14 cellular contexts compared by ENCODE assay signal in the genomic region with DNA sequence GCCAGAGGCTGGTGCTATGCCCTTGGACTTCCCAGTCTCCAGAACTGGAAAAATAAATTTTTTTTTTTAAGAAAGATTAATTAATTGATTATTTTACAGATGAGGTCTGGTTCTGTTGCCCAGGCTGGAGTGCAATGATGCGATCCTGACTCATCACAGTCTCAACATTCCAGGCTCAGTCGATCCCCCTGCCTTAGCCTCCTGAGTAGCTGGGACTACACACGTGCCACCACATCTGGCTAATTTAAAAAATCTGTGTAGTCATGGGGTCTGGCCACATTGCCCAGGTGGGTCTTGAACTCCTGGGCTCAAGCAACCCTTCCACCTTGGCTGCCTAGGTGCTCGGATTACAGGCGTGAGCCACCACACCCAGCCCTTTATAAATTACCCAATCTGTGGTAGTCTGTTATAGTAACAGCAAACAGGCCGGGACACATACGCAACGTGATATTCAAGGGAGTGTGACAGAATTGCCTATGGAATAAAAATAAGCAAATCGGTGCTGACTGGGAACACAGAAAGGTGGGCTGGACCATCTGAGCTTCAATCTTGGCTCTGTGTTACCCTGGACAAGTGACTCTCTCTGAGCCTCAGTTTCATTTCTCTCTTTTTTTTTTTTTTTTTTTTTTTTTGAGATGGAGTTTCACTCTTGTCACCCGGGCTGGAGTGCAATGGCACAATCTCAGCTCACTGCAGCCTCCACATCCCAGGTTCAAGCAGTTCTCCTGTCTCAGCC. TPM values are rescaled to one million over a fixed set of nuclear protein-coding genes. Genes with fewer than 3 reads are reported as not detected.
DNase-seq lines count a peak whose midpoint lies in the region; ATAC-seq, FAIRE-seq and TF ChIP-seq lines count a peak whose summit lies in the region.
"Had no signal": no experiment of that assay in that cellular context is flagged by ENCODE, and none has a peak within 500 bp of the region (broad histone marks: within the 10 kb centered on the region; RNA-seq: fewer than 3 reads in every experiment).

No MANE protein-coding gene starts in this region.

- intact Hi-C loops in HepG2 (cut with micrococcal nuclease; ENCODE audit: unreplicated experiment) (no loop called here), right lobe of liver (cut with DNase I) (no loop called here), Panc1 (cut with micrococcal nuclease; ENCODE audit: unreplicated experiment) (no loop called here), sigmoid colon (cut with DNase I) (no loop called here)
- intact Hi-C loops in activated CD8-positive, alpha-beta T cell treated with anti-CD3 and anti-CD28 coated beads for 36 hours (cut with micrococcal nuclease) = no loop called here

- in situ Hi-C loops in HepG2 (cut with HindIII; ENCODE audit: extremely low pct_ligation_motif_present, low pct_unique_long_range_greater_than_20kb) (no loop called here), Panc1 (cut with HindIII; ENCODE audit: low pct_unique_long_range_greater_than_20kb, low sequenced_read_pairs) (no loop called here)

- H3K4me1 ChIP-seq in HepG2 (ENCODE audit: insufficient read depth, low read length) (no peaks in the 10 kb centered on the region), right lobe of liver (no peaks in the 10 kb centered on the region), Panc1 (ENCODE audit: control insufficient read depth, insufficient read depth, low read length) (peaks cover 3% of the 10 kb centered on the region; the same call in 1 of the 2 replicates), sigmoid colon (no peaks in the 10 kb centered on the region)

- no peaks in the 10 kb centered on the region for H3K36me3 ChIP-seq in HepG2 (replicated peaks in 1 of 2; ENCODE audit: control insufficient read depth in 1 of 2, insufficient read depth in 2 of 2, low read length in 2 of 2)
- H3K36me3 ChIP-seq in right lobe of liver = no peaks in the 10 kb centered on the region
- no peaks in the 10 kb centered on the region for H3K36me3 ChIP-seq in Panc1 (ENCODE audit: control insufficient read depth, insufficient read depth, low read length)
- no peaks in the 10 kb centered on the region for H3K36me3 ChIP-seq in sigmoid colon

- no peaks in the 10 kb centered on the region for H3K9me3 ChIP-seq in HepG2 (ENCODE audit: low read length)
- H3K9me3 ChIP-seq in right lobe of liver = no peaks in the 10 kb centered on the region
- no peaks in the 10 kb centered on the region for H3K9me3 ChIP-seq in Panc1 (ENCODE audit: control insufficient read depth, insufficient read depth, low read depth, low read length)
- no peaks in the 10 kb centered on the region for H3K9me3 ChIP-seq in sigmoid colon

- no peak overlapping the region for H3K27ac Mint-ChIP-seq in activated CD8-positive, alpha-beta T cell treated with anti-CD3 and anti-CD28 coated beads for 36 hours
- H3K27ac Mint-ChIP-seq: activated T-helper 2 cell treated with anti-CD3 and anti-CD28 coated beads, Interferon-gamma antibody, Interleukin-2, Interleukin-4, amounts not matched to agents 10 μg/mL and 5 μg/mL and 100 μg/mL, durations not matched to agents 14 hours and 24 hours and 36 hours had no signal

- no peak for TF ChIP-seq POLR2A in HepG2 (IDR thresholded peaks at IDR 0.05; ENCODE audit: insufficient read depth in 1 of 2, low read depth in 2 of 2, low read length in 2 of 2)
- TF ChIP-seq POLR2A in right lobe of liver (IDR thresholded peaks at IDR 0.05) = no peak
- no peak for TF ChIP-seq POLR2A in GM12892 (IDR thresholded peaks at IDR 0.05; ENCODE audit: low read depth, low read length)
- TF ChIP-seq POLR2A in sigmoid colon (IDR thresholded peaks at IDR 0.05) = no peak

- no peak overlapping the region for H3K9ac ChIP-seq in HepG2 (ENCODE audit: insufficient read depth, low read depth, low read length)
- H3K9ac ChIP-seq: parathyroid adenoma had no signal

- H3K36me3 Mint-ChIP-seq in activated CD8-positive, alpha-beta T cell treated with anti-CD3 and anti-CD28 coated beads for 36 hours (ENCODE audit: low read depth) = no peaks in the 10 kb centered on the region

- 39% methylated on average over 10 of the region's 10 CpGs for WGBS in HepG2 (ENCODE audit: low lambda C conversion rate)
- WGBS in right lobe of liver (ENCODE audit: insufficient coverage, low coverage, low lambda C conversion rate, missing lambda C conversion rate) = 90% methylated on average over 9 of the region's 10 CpGs
- WGBS in sigmoid colon, 2 donors = 79 to 88% methylated on average over 10 of the region's 10 CpGs

- ATAC-seq in HepG2 = no peak
- ATAC-seq in right lobe of liver = no peak
- peak; percentile 62; the same call in 1 of the 2 replicates for ATAC-seq in Panc1
- peak; percentile 62 for ATAC-seq in esophagus mucosa
- no peak for ATAC-seq in activated CD8-positive, alpha-beta T cell treated with anti-CD3 and anti-CD28 coated beads for 36 hours

- H4K20me1 ChIP-seq in HepG2 (ENCODE audit: insufficient read depth, low read length) = no peaks in the 10 kb centered on the region

- no peak overlapping the region for H3K27ac ChIP-seq in HepG2 (ENCODE audit: extremely low read length, insufficient read depth, low read length)
- H3K27ac ChIP-seq in right lobe of liver = no peak overlapping the region
- no peak overlapping the region for H3K27ac ChIP-seq in Panc1 (ENCODE audit: low read length)
- no peak overlapping the region for H3K27ac ChIP-seq in sigmoid colon
- H3K27ac ChIP-seq: parathyroid adenoma had no signal

- H3K79me2 ChIP-seq in HepG2 (ENCODE audit: insufficient read depth, low read length) = no peaks in the 10 kb centered on the region
- H3K79me2 ChIP-seq: parathyroid adenoma had no signal

- TF ChIP-seq EP300 in HepG2 (IDR thresholded peaks at IDR 0.05; ENCODE audit: low read depth in 2 of 2, low read length in 2 of 2) (no peak), HepG2 (CRISPR knock-in tag; IDR thresholded peaks at IDR 0.05; ENCODE audit: borderline replicate concordance) (no peak), sigmoid colon (IDR thresholded peaks at IDR 0.05) (no peak)

- H3K4me1 Mint-ChIP-seq in activated CD8-positive, alpha-beta T cell treated with anti-CD3 and anti-CD28 coated beads for 36 hours (ENCODE audit: low read depth) = no peaks in the 10 kb centered on the region

- H3K4me3 ChIP-seq in HepG2 (replicated peaks in 1 of 3; ENCODE audit: insufficient read depth in 1 of 3, low read depth in 2 of 3, low read length in 3 of 3) = no peak overlapping the region
- H3K4me3 ChIP-seq in right lobe of liver = no peak overlapping the region
- H3K4me3 ChIP-seq in Panc1 (ENCODE audit: low read depth in 2 of 2, low read length in 2 of 2) = no peak overlapping the region
- no peak overlapping the region for H3K4me3 ChIP-seq in sigmoid colon

- POLR2A ChIA-PET in HepG2 (lab: Yijun Ruan, JAX) (no interaction called here), Panc1 (lab: Charles Lee) (interaction anchor here (0.6 kb wide), 1 partner anchor 46 kb away, joined by 9 read pairs; no protein-coding TSS in a partner anchor)
- POLR2A ChIA-PET in activated CD8-positive, alpha-beta T cell treated with anti-CD3 and anti-CD28 coated beads for 36 hours (lab: Charles Lee) = interaction anchor here (1.3 kb wide), 1 partner anchor 10 kb away, joined by 5 read pairs; no protein-coding TSS in a partner anchor

- H3K27me3 Mint-ChIP-seq in activated CD8-positive, alpha-beta T cell treated with anti-CD3 and anti-CD28 coated beads for 36 hours = no peaks in the 10 kb centered on the region

- DNase-seq in HepG2 (ENCODE audit: low spot score) (no peak), right lobe of liver (no peak), Panc1 (ENCODE audit: low read depth, low spot score) (no peak), GM12892 (ENCODE audit: insufficient read length) (no peak), sigmoid colon (no peak)
- DNase-seq in stimulated activated CD4-positive, alpha-beta T cell treated with anti-CD3 and anti-CD28 coated beads, Interleukin-4, amount 100 ng/mL, for 1 hour = no peak
- DNase-seq in activated CD8-positive, alpha-beta T cell treated with anti-CD3 and anti-CD28 coated beads for 36 hours = no peak
- DNase-seq: ACHN; activated CD4-positive, alpha-beta T cell treated with anti-CD3 and anti-CD28 coated beads, Interleukin-2, amount 50 U/mL, for 48 hours; NCI-H1694; stimulated activated CD4-positive, alpha-beta T cell treated with anti-CD3 and anti-CD28 coated beads, Interleukin-15, amount 100 ng/mL, for 24 hours had no signal

- H3K4me3 Mint-ChIP-seq in activated CD8-positive, alpha-beta T cell treated with anti-CD3 and anti-CD28 coated beads for 36 hours = no peak overlapping the region

- no peak for TF ChIP-seq CTCF in HepG2 (CRISPR knock-in tag; IDR thresholded peaks at IDR 0.05)
- no peak for TF ChIP-seq CTCF in right lobe of liver (IDR thresholded peaks at IDR 0.05)
- no peak for TF ChIP-seq CTCF in Panc1 (IDR thresholded peaks at IDR 0.05)
- TF ChIP-seq CTCF in activated CD8-positive, alpha-beta T cell treated with anti-CD3 and anti-CD28 coated beads for 36 hours (IDR thresholded peaks at IDR 0.05) = no peak
- no peak for TF ChIP-seq CTCF in sigmoid colon (IDR thresholded peaks at IDR 0.05)

- no peak for TF ChIP-seq RAD21 in HepG2 (CRISPR knock-in tag; IDR thresholded peaks at IDR 0.05)

- no peak for FAIRE-seq in HepG2 (lab: Jason Lieb, UNC)
- no peak for FAIRE-seq in GM12892 (lab: Jason Lieb, UNC)

- H2AFZ ChIP-seq in HepG2 (ENCODE audit: low read length) = no peak overlapping the region
- H2AFZ ChIP-seq: parathyroid adenoma had no signal

- no peaks in the 10 kb centered on the region for H3K9me3 Mint-ChIP-seq in activated CD8-positive, alpha-beta T cell treated with anti-CD3 and anti-CD28 coated beads for 36 hours
- H3K9me3 Mint-ChIP-seq: activated T-helper 2 cell treated with anti-CD3 and anti-CD28 coated beads, Interferon-gamma antibody, Interleukin-2, Interleukin-4, amounts not matched to agents 10 μg/mL and 5 μg/mL and 100 μg/mL, durations not matched to agents 14 hours and 24 hours and 36 hours had no signal

- no peak overlapping the region for H3K4me2 ChIP-seq in HepG2 (ENCODE audit: low read depth, low read length)

- H3K27me3 ChIP-seq in HepG2 (ENCODE audit: control insufficient read depth in 1 of 2, insufficient read depth in 2 of 2, low read length in 2 of 2) = peaks cover 0 to 3% of the 10 kb centered on the region in 2 experiments; a peak in 2 of 5 replicates
- no peaks in the 10 kb centered on the region for H3K27me3 ChIP-seq in right lobe of liver
- no peaks in the 10 kb centered on the region for H3K27me3 ChIP-seq in Panc1 (ENCODE audit: control insufficient read depth, insufficient read depth, low read length)
- no peaks in the 10 kb centered on the region for H3K27me3 ChIP-seq in sigmoid colon

- CTCF ChIA-PET in HepG2 (lab: Yijun Ruan, JAX; ENCODE audit: low intra/inter-chr PET ratio, low total read pairs) (no interaction called here), Panc1 (lab: Charles Lee) (no interaction called here)
- CTCF ChIA-PET in activated CD8-positive, alpha-beta T cell treated with anti-CD3 and anti-CD28 coated beads for 36 hours (lab: Charles Lee) = no interaction called here

- BruUV-seq in HepG2 (replicated peaks; lab: Mats Ljungman, UMichigan) (no TSS peak), Panc1 (replicated peaks; lab: Mats Ljungman, UMichigan) (no TSS peak)

RNA-seq across cellular contexts. Expression of gene PIN1, which starts 42.8 kb away (rescaled TPM):
- 67.3 and 72.0 TPM in 2 replicates for total RNA-seq in HepG2 (2016; rRNA removed; fragmentation: Illumina TruSeq; extraction: Trizol)
- 25.2 and 25.3 TPM in 2 replicates for total RNA-seq in HepG2 (2016; cell fraction: cytosol; rRNA removed; fragmentation: Illumina TruSeq; extraction: Trizol; ENCODE audit: low read depth)
- total RNA-seq in HepG2 (2016; cell fraction: insoluble cytoplasmic fraction; rRNA removed; fragmentation: Illumina TruSeq; extraction: Trizol) = 65.2 and 75.0 TPM in 2 replicates
- total RNA-seq in HepG2 (2016; cell fraction: membrane; rRNA removed; fragmentation: Illumina TruSeq; extraction: Trizol) = 37.0 and 38.0 TPM in 2 replicates
- total RNA-seq in HepG2 (2016; cell fraction: nucleus; rRNA removed; fragmentation: Illumina TruSeq; extraction: Trizol) = 27.3 and 31.0 TPM in 2 replicates
- 31.9 and 43.2 TPM in 2 replicates for polyA plus RNA-seq in HepG2 (2011; rRNA removed)
- 39.4 and 64.9 TPM in 2 replicates for polyA plus RNA-seq in HepG2 (2011; cell fraction: cytosol; rRNA removed)
- 44.7 and 53.7 TPM in 2 replicates for polyA plus RNA-seq in HepG2 (2011; cell fraction: nucleus; rRNA removed)
- 19.6 and 20.3 TPM in 2 replicates for polyA plus RNA-seq in HepG2 (2012)
- polyA plus RNA-seq in HepG2 (2016; cell fraction: cytosol; fragmentation: Illumina TruSeq; extraction: Trizol; ENCODE audit: low read depth) = 20.1 and 20.5 TPM in 2 replicates
- 61.0 and 62.9 TPM in 2 replicates for polyA plus RNA-seq in HepG2 (2016; cell fraction: insoluble cytoplasmic fraction; fragmentation: Illumina TruSeq; extraction: Trizol; ENCODE audit: low read depth)
- 30.3 TPM in 2 replicates for polyA plus RNA-seq in HepG2 (2016; cell fraction: membrane; fragmentation: Illumina TruSeq; extraction: Trizol; ENCODE audit: low read depth)
- polyA plus RNA-seq in HepG2 (2016; cell fraction: nucleus; fragmentation: Illumina TruSeq; extraction: Trizol; ENCODE audit: insufficient read depth, low read depth) = 55.0 and 61.1 TPM in 2 replicates
- 15.9 and 27.0 TPM in 2 replicates for polyA minus RNA-seq in HepG2 (2011; rRNA and poly(A)+ RNA removed; ENCODE audit: low replicate concordance)
- 10.9 and 16.1 TPM in 2 replicates for polyA minus RNA-seq in HepG2 (2011; cell fraction: cytosol; rRNA and poly(A)+ RNA removed)
- polyA minus RNA-seq in HepG2 (2011; cell fraction: nucleus; rRNA and poly(A)+ RNA removed) = 6.3 and 7.9 TPM in 2 replicates
- 10 to 100 TPM; 19.9 to 54.5 (median 24.8) TPM for total RNA-seq in right lobe of liver
- 102 TPM for total RNA-seq in Panc1 (2021; ENCODE audit: unreplicated experiment)
- 114 TPM for polyA plus RNA-seq in Panc1 (2012; ENCODE audit: insufficient read length)
- total RNA-seq in esophagus mucosa = 54.4 TPM
- total RNA-seq in activated CD8-positive, alpha-beta T cell treated with anti-CD3 and anti-CD28 coated beads for 36 hours = 10 to 100 TPM; 79.9 to 81.4 TPM
- 36.4 TPM for polyA plus RNA-seq in GM12892 (2012; ENCODE audit: missing spikeins)
- total RNA-seq in sigmoid colon = 100 to 1,000 TPM in 3 of 4 donors, 10 to 100 TPM in 1; 77.5 to 149 (median 142) TPM
- 100 to 1,000 TPM in 2 of 3 donors, 10 to 100 TPM in 1; 87.4 to 122 (median 117) TPM for polyA plus RNA-seq in sigmoid colon

RNA-seq across cellular contexts. Expression of gene UBL5, which starts 50.2 kb away (rescaled TPM):
- total RNA-seq in HepG2 (2016; rRNA removed; fragmentation: Illumina TruSeq; extraction: Trizol) = 373 and 382 TPM in 2 replicates
- 139 and 172 TPM in 2 replicates for total RNA-seq in HepG2 (2016; cell fraction: cytosol; rRNA removed; fragmentation: Illumina TruSeq; extraction: Trizol; ENCODE audit: low read depth)
- total RNA-seq in HepG2 (2016; cell fraction: insoluble cytoplasmic fraction; rRNA removed; fragmentation: Illumina TruSeq; extraction: Trizol) = 375 and 403 TPM in 2 replicates
- total RNA-seq in HepG2 (2016; cell fraction: membrane; rRNA removed; fragmentation: Illumina TruSeq; extraction: Trizol) = 186 and 246 TPM in 2 replicates
- total RNA-seq in HepG2 (2016; cell fraction: nucleus; rRNA removed; fragmentation: Illumina TruSeq; extraction: Trizol) = 155 and 174 TPM in 2 replicates
- polyA plus RNA-seq in HepG2 (2011; rRNA removed) = 427 and 487 TPM in 2 replicates
- 507 and 557 TPM in 2 replicates for polyA plus RNA-seq in HepG2 (2011; cell fraction: cytosol; rRNA removed)
- 178 and 205 TPM in 2 replicates for polyA plus RNA-seq in HepG2 (2011; cell fraction: nucleus; rRNA removed)
- 308 and 326 TPM in 2 replicates for polyA plus RNA-seq in HepG2 (2012)
- 140 and 221 TPM in 2 replicates for polyA plus RNA-seq in HepG2 (2016; cell fraction: cytosol; fragmentation: Illumina TruSeq; extraction: Trizol; ENCODE audit: low read depth)
- 360 and 409 TPM in 2 replicates for polyA plus RNA-seq in HepG2 (2016; cell fraction: insoluble cytoplasmic fraction; fragmentation: Illumina TruSeq; extraction: Trizol; ENCODE audit: low read depth)
- 156 and 243 TPM in 2 replicates for polyA plus RNA-seq in HepG2 (2016; cell fraction: membrane; fragmentation: Illumina TruSeq; extraction: Trizol; ENCODE audit: low read depth)
- 294 and 307 TPM in 2 replicates for polyA plus RNA-seq in HepG2 (2016; cell fraction: nucleus; fragmentation: Illumina TruSeq; extraction: Trizol; ENCODE audit: insufficient read depth, low read depth)
- 47.1 and 96.5 TPM in 2 replicates for polyA minus RNA-seq in HepG2 (2011; rRNA and poly(A)+ RNA removed; ENCODE audit: low replicate concordance)
- polyA minus RNA-seq in HepG2 (2011; cell fraction: cytosol; rRNA and poly(A)+ RNA removed) = 33.3 and 39.4 TPM in 2 replicates
- polyA minus RNA-seq in HepG2 (2011; cell fraction: nucleus; rRNA and poly(A)+ RNA removed) = 21.3 and 28.2 TPM in 2 replicates
- 100 to 1,000 TPM; 152 to 303 (median 168) TPM for total RNA-seq in right lobe of liver
- total RNA-seq in Panc1 (2021; ENCODE audit: unreplicated experiment) = 379 TPM
- polyA plus RNA-seq in Panc1 (2012; ENCODE audit: insufficient read length) = 631 TPM
- 297 TPM for total RNA-seq in esophagus mucosa
- 100 to 1,000 TPM; 313 to 321 TPM for total RNA-seq in activated CD8-positive, alpha-beta T cell treated with anti-CD3 and anti-CD28 coated beads for 36 hours
- polyA plus RNA-seq in GM12892 (2012; ENCODE audit: missing spikeins) = 775 TPM
- 100 to 1,000 TPM; 518 to 900 (median 674) TPM for total RNA-seq in sigmoid colon
- polyA plus RNA-seq in sigmoid colon = 1,000 to 10,000 TPM in 2 of 3 donors, 100 to 1,000 TPM in 1; 532 to 1,128 (median 1,056) TPM

RNA-seq across cellular contexts. Expression of gene OLFM2, which starts 58.4 kb away (rescaled TPM):
- total RNA-seq in HepG2 (2016; rRNA removed; fragmentation: Illumina TruSeq; extraction: Trizol) (0.11 and 0.20 TPM in 2 replicates), right lobe of liver (10 to 100 TPM in 5 of 6 experiments, 1 to 10 TPM in 1; 3.8 to 72.5 (median 31.8) TPM), Panc1 (2021; ENCODE audit: unreplicated experiment) (9.7 TPM), esophagus mucosa (5.1 TPM), sigmoid colon (10 to 100 TPM in 2 of 4 donors, 1 to 10 TPM in 2; 3.3 to 19.4 (median 10.4) TPM)
- total RNA-seq in HepG2 (2016; cell fraction: cytosol; rRNA removed; fragmentation: Illumina TruSeq; extraction: Trizol; ENCODE audit: low read depth) = 0.53 TPM in 1 of 2 replicates, not detected in the other
- total RNA-seq in HepG2 (2016; cell fraction: insoluble cytoplasmic fraction; rRNA removed; fragmentation: Illumina TruSeq; extraction: Trizol) = 0.06 and 0.24 TPM in 2 replicates
- total RNA-seq in HepG2 (2016; cell fraction: membrane; rRNA removed; fragmentation: Illumina TruSeq; extraction: Trizol) = 0.31 and 0.37 TPM in 2 replicates
- not detected in 2 replicates for total RNA-seq in HepG2 (2016; cell fraction: nucleus; rRNA removed; fragmentation: Illumina TruSeq; extraction: Trizol)
- polyA plus RNA-seq in HepG2 (2011; rRNA removed) (0.51 and 0.63 TPM in 2 replicates), sigmoid colon (1 to 10 TPM in 1 of 3 donors, under 1 TPM in 1, not detected in 1; 0.60 to 4.3 TPM)
- polyA plus RNA-seq in HepG2 (2011; cell fraction: cytosol; rRNA removed) = 0.24 and 0.54 TPM in 2 replicates
- polyA plus RNA-seq in HepG2 (2011; cell fraction: nucleus; rRNA removed) = 0.12 TPM in 1 of 2 replicates, not detected in the other
- 0.16 and 0.19 TPM in 2 replicates for polyA plus RNA-seq in HepG2 (2012)
- 0.21 and 0.27 TPM in 2 replicates for polyA plus RNA-seq in HepG2 (2016; cell fraction: cytosol; fragmentation: Illumina TruSeq; extraction: Trizol; ENCODE audit: low read depth)
- 0.17 TPM in 1 of 2 replicates, not detected in the other for polyA plus RNA-seq in HepG2 (2016; cell fraction: insoluble cytoplasmic fraction; fragmentation: Illumina TruSeq; extraction: Trizol; ENCODE audit: low read depth)
- 0.53 and 0.72 TPM in 2 replicates for polyA plus RNA-seq in HepG2 (2016; cell fraction: membrane; fragmentation: Illumina TruSeq; extraction: Trizol; ENCODE audit: low read depth)
- not detected in 2 replicates for polyA plus RNA-seq in HepG2 (2016; cell fraction: nucleus; fragmentation: Illumina TruSeq; extraction: Trizol; ENCODE audit: insufficient read depth, low read depth)
- polyA minus RNA-seq in HepG2 (2011; rRNA and poly(A)+ RNA removed; ENCODE audit: low replicate concordance) = 0.88 TPM in 1 of 2 replicates, not detected in the other
- polyA minus RNA-seq in HepG2 (2011; cell fraction: cytosol; rRNA and poly(A)+ RNA removed) = 0.30 TPM in 1 of 2 replicates, not detected in the other
- not detected in 2 replicates for polyA minus RNA-seq in HepG2 (2011; cell fraction: nucleus; rRNA and poly(A)+ RNA removed)
- 11.9 TPM for polyA plus RNA-seq in Panc1 (2012; ENCODE audit: insufficient read length)
- total RNA-seq in activated CD8-positive, alpha-beta T cell treated with anti-CD3 and anti-CD28 coated beads for 36 hours = 1 to 10 TPM; 2.7 to 3.2 TPM
- polyA plus RNA-seq in GM12892 (2012; ENCODE audit: missing spikeins) = not detected

RNA-seq across cellular contexts. Expression of gene FBXL12, which starts 59.1 kb away (rescaled TPM):
- total RNA-seq in HepG2 (2016; rRNA removed; fragmentation: Illumina TruSeq; extraction: Trizol) = 19.0 and 20.4 TPM in 2 replicates
- total RNA-seq in HepG2 (2016; cell fraction: cytosol; rRNA removed; fragmentation: Illumina TruSeq; extraction: Trizol; ENCODE audit: low read depth) = 6.1 and 6.2 TPM in 2 replicates
- total RNA-seq in HepG2 (2016; cell fraction: insoluble cytoplasmic fraction; rRNA removed; fragmentation: Illumina TruSeq; extraction: Trizol) = 15.4 and 21.7 TPM in 2 replicates
- 9.7 and 12.3 TPM in 2 replicates for total RNA-seq in HepG2 (2016; cell fraction: membrane; rRNA removed; fragmentation: Illumina TruSeq; extraction: Trizol)
- total RNA-seq in HepG2 (2016; cell fraction: nucleus; rRNA removed; fragmentation: Illumina TruSeq; extraction: Trizol) = 18.7 and 20.1 TPM in 2 replicates
- 23.1 and 30.1 TPM in 2 replicates for polyA plus RNA-seq in HepG2 (2011; rRNA removed)
- 15.4 and 23.3 TPM in 2 replicates for polyA plus RNA-seq in HepG2 (2011; cell fraction: cytosol; rRNA removed)
- 56.0 and 59.0 TPM in 2 replicates for polyA plus RNA-seq in HepG2 (2011; cell fraction: nucleus; rRNA removed)
- 17.5 and 22.5 TPM in 2 replicates for polyA plus RNA-seq in HepG2 (2012)
- polyA plus RNA-seq in HepG2 (2016; cell fraction: cytosol; fragmentation: Illumina TruSeq; extraction: Trizol; ENCODE audit: low read depth) = 2.6 and 3.8 TPM in 2 replicates
- 21.5 and 27.0 TPM in 2 replicates for polyA plus RNA-seq in HepG2 (2016; cell fraction: insoluble cytoplasmic fraction; fragmentation: Illumina TruSeq; extraction: Trizol; ENCODE audit: low read depth)
- 7.6 and 8.6 TPM in 2 replicates for polyA plus RNA-seq in HepG2 (2016; cell fraction: membrane; fragmentation: Illumina TruSeq; extraction: Trizol; ENCODE audit: low read depth)
- polyA plus RNA-seq in HepG2 (2016; cell fraction: nucleus; fragmentation: Illumina TruSeq; extraction: Trizol; ENCODE audit: insufficient read depth, low read depth) = 35.6 and 40.1 TPM in 2 replicates
- polyA minus RNA-seq in HepG2 (2011; rRNA and poly(A)+ RNA removed; ENCODE audit: low replicate concordance) = 9.7 and 38.5 TPM in 2 replicates
- polyA minus RNA-seq in HepG2 (2011; cell fraction: cytosol; rRNA and poly(A)+ RNA removed) = 10.0 and 11.3 TPM in 2 replicates
- polyA minus RNA-seq in HepG2 (2011; cell fraction: nucleus; rRNA and poly(A)+ RNA removed) = 25.1 and 28.3 TPM in 2 replicates
- 10 to 100 TPM in 4 of 6 experiments, 1 to 10 TPM in 2; 9.8 to 18.4 (median 10.9) TPM for total RNA-seq in right lobe of liver
- total RNA-seq in Panc1 (2021; ENCODE audit: unreplicated experiment) = 29.2 TPM
- 33.3 TPM for polyA plus RNA-seq in Panc1 (2012; ENCODE audit: insufficient read length)
- total RNA-seq in esophagus mucosa = 13.2 TPM
- total RNA-seq in activated CD8-positive, alpha-beta T cell treated with anti-CD3 and anti-CD28 coated beads for 36 hours = 10 to 100 TPM; 24.2 to 26.7 TPM
- polyA plus RNA-seq in GM12892 (2012; ENCODE audit: missing spikeins) = 9.8 TPM
- total RNA-seq in sigmoid colon = 10 to 100 TPM; 18.3 to 31.9 (median 26.6) TPM
- polyA plus RNA-seq in sigmoid colon = 10 to 100 TPM; 14.8 to 22.4 (median 18.6) TPM

Comparison
In these comparisons a context has a peak if more than half of its experiments do, and no peak if none do; other contexts are left out.
1. ATAC-seq: peak in Panc1 (single experiment) and esophagus mucosa (single experiment); none in HepG2 (single experiment), right lobe of liver (0 of 4) and activated CD8-positive, alpha-beta T cell treated with anti-CD3 and anti-CD28 coated beads for 36 hours (single experiment).